ENCODE assay signal across 8 cellular contexts in genomic region chr1:52055066-52055853, GRCh38. TPM values are rescaled to one million over a fixed set of nuclear protein-coding genes. Genes with fewer than 3 reads are reported as not detected.
A peak's percentile ranks its signal among the peaks of the same experiment; 100 is the strongest.
DNase-seq lines count a peak whose midpoint lies in the region; ATAC-seq and TF ChIP-seq lines count a peak whose summit lies in the region.

TSS of gene TXNDC12 (minus strand) at chr1:52055191. CDS start at chr1:52055096, 95 bp downstream.

- peak; percentile 49 for ATAC-seq in HG02763 (IDR thresholded peaks at IDR 0.05; ENCODE audit: unreplicated experiment)
- peak; percentile 80 to 91 (median 86) for ATAC-seq in heart left ventricle
- ATAC-seq in upper lobe of right lung = peak; percentile 86

- WGBS in adrenal gland, 4 donors = 0% methylated on average over 34 to 45 of the region's 45 CpGs
- 0% methylated on average over 25 to 45 of the region's 45 CpGs for WGBS in heart left ventricle, 4 donors

- H3K4me3 ChIP-seq in adrenal gland (peak within 1 kb of the TSS; percentile 29 to 87 (median 72)), heart left ventricle (peak within 1 kb of the TSS; percentile 63 to 97 (median 88)), upper lobe of right lung (peak within 1 kb of the TSS; percentile 97)

- intact Hi-C loops in adrenal gland (cut with DNase I) = no loop called here
- intact Hi-C loops in heart left ventricle (cut with DNase I) = loop anchor here in 2 of 10 donors (5.0 kb wide), 2 partner anchors 178 to 642 kb away; partner anchors contain the start of genes COA7 (in 1 of the 2) and NRDC (in 1 of the 2)
- intact Hi-C loops in upper lobe of right lung (cut with DNase I) = no loop called here

- H3K36me3 ChIP-seq in adrenal gland (replicated peaks in 1 of 2) (peaks cover 0 to 15% of the 10 kb centered on the region in 2 donors), heart left ventricle (peaks cover 0 to 35% (median 18%) of the 10 kb centered on the region in 9 donors), upper lobe of right lung (peaks cover 30% of the 10 kb centered on the region)

- DNase-seq in NCI-H146 (lab: John Stamatoyannopoulos, UW) (peak; percentile 93), T-helper 1 cell (peak; percentile 33 to 83 (median 49)), adrenal gland (peak; percentile 81 to 93 (median 89)), heart left ventricle (peak; percentile 80 to 88 (median 86)), pons (ENCODE audit: low spot score) (peak; percentile 95), upper lobe of right lung (peak; percentile 91)

- no peaks in the 10 kb centered on the region for H3K9me3 ChIP-seq in adrenal gland (replicated peaks in 1 of 3)
- no peaks in the 10 kb centered on the region for H3K9me3 ChIP-seq in heart left ventricle
- no peaks in the 10 kb centered on the region for H3K9me3 ChIP-seq in upper lobe of right lung

- peak; percentile 78 for TF ChIP-seq POLR2A in GM10847 (IDR thresholded peaks at IDR 0.05; ENCODE audit: extremely low read depth, insufficient read length)
- peak; percentile 48 to 86 for TF ChIP-seq POLR2A in adrenal gland (IDR thresholded peaks at IDR 0.05)
- TF ChIP-seq POLR2A in heart left ventricle (IDR thresholded peaks at IDR 0.05) = peak in 1 of 2 donors; percentile 79

- peaks cover 30 to 44% of the 10 kb centered on the region in 2 donors for H3K4me1 ChIP-seq in adrenal gland (replicated peaks in 1 of 2)
- H3K4me1 ChIP-seq in heart left ventricle = peaks cover 3 to 41% (median 34%) of the 10 kb centered on the region in 12 donors
- H3K4me1 ChIP-seq in upper lobe of right lung = peaks cover 42% of the 10 kb centered on the region

- H3K27ac ChIP-seq in adrenal gland = peak within 1 kb of the TSS; percentile 51 to 97 (median 92)
- peak within 1 kb of the TSS in 11 of 12 donors; percentile 71 to 97 (median 92) for H3K27ac ChIP-seq in heart left ventricle
- H3K27ac ChIP-seq in upper lobe of right lung = peak within 1 kb of the TSS; percentile 93

- H3K27me3 ChIP-seq in adrenal gland (no peaks in the 10 kb centered on the region), heart left ventricle (no peaks in the 10 kb centered on the region), upper lobe of right lung (no peaks in the 10 kb centered on the region)

- TF ChIP-seq CTCF in adrenal gland (IDR thresholded peaks at IDR 0.05) (no peak), heart left ventricle (IDR thresholded peaks at IDR 0.05) (no peak), upper lobe of right lung (IDR thresholded peaks at IDR 0.05) (no peak)

RNA-seq across cellular contexts. Expression of gene TXNDC12, which starts in this region (rescaled TPM):
- total RNA-seq in adrenal gland (10 to 100 TPM; 37.4 to 69.5 (median 51.9) TPM), heart left ventricle (10 to 100 TPM; 19.9 to 42.9 (median 26.2) TPM), upper lobe of right lung (44.8 TPM)
- polyA plus RNA-seq in adrenal gland (10 to 100 TPM; 14.5 to 18.7 (median 18.7) TPM), heart left ventricle (10 to 100 TPM in 1 of 2 donors, 1 to 10 TPM in 1; 7.7 to 33.5 TPM)

Comparison
In these comparisons a context has a peak if more than half of its experiments do, and no peak if none do; other contexts are left out.
1. Peak in every context shown above with its lines: DNase-seq, ATAC-seq, H3K4me3 ChIP-seq and H3K27ac ChIP-seq.